In the genomic region with DNA sequence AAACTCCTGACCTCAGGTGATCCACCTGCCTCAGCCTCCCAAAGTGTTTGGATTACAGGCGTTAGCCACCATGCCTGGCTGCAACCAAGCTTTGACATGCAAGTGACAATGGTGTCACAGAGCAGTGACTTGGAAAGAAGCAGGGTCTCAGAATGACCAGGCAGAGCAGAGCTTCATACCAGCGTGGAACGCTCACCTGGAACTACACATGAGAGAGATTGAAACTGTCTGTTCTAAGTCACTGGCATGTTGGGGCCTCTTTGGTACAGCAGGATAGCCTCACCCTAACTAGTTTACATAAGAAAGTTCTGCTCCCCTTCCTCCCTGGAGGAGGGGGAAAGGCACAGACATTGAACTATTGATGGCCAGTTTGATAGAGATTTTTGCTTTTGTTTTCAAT, we compare ENCODE assay signal across 16 cellular contexts. TPM values are rescaled to one million over a fixed set of nuclear protein-coding genes. Genes with fewer than 3 reads are reported as not detected.
DNase-seq lines count a peak whose midpoint lies in the region; ATAC-seq and TF ChIP-seq lines count a peak whose summit lies in the region.
"Had no signal": no experiment of that assay in that cellular context is flagged by ENCODE, and none has a peak within 500 bp of the region (broad histone marks: within the 10 kb centered on the region; RNA-seq: fewer than 3 reads in every experiment).

No MANE protein-coding gene starts in this region.

- H2AFZ ChIP-seq in PC-3 (ENCODE audit: low read length), result no peak overlapping the region

- H3K27ac Mint-ChIP-seq in activated T-cell treated with anti-CD3 and anti-CD28 coated beads, Interleukin-2, amount 50 U/mL, for 72 hours, result no peak overlapping the region
- H3K27ac Mint-ChIP-seq: activated naive CD4-positive, alpha-beta T cell treated with anti-CD3 and anti-CD28 coated beads, Interleukin-2, amount 50 U/mL, for 24 hours; dendritic cell treated with granulocyte-macrophage colony-stimulating factor and Interleukin-4, amounts not matched to agents 40 ng/mL and 50 ng/mL, for 4 days; T-cell had no signal

- H3K9ac ChIP-seq in PC-3 (ENCODE audit: low read length), result no peak overlapping the region

- no peak overlapping the region for H3K4me2 ChIP-seq in PC-3 (ENCODE audit: low read length)

- H3K27me3 ChIP-seq in PC-3 (ENCODE audit: low read length), result no peaks in the 10 kb centered on the region

- CTCF ChIA-PET in PC-3 (lab: Charles Lee), result no interaction called here

- peak; percentile 67 to 91 for ATAC-seq in activated T-cell treated with anti-CD3 and anti-CD28 coated beads, Interleukin-2, amount 50 U/mL, for 72 hours (replicated peaks in 1 of 2)
- peak; percentile 85 for ATAC-seq in GM21786 (IDR thresholded peaks at IDR 0.05; ENCODE audit: unreplicated experiment)
- ATAC-seq in HG03342 (IDR thresholded peaks at IDR 0.05; ENCODE audit: unreplicated experiment), result peak; percentile 89
- no peak for ATAC-seq in PC-3
- ATAC-seq: left lobe of liver, T-cell had no signal

- peaks cover 24% of the 10 kb centered on the region for H3K4me1 Mint-ChIP-seq in activated T-cell treated with anti-CD3 and anti-CD28 coated beads, Interleukin-2, amount 50 U/mL, for 72 hours (ENCODE audit: low read depth)
- H3K4me1 Mint-ChIP-seq: activated naive CD4-positive, alpha-beta T cell treated with anti-CD3 and anti-CD28 coated beads, Interleukin-2, amount 50 U/mL, for 24 hours had no signal

- no peak for TF ChIP-seq CTCF in PC-3 (conservative IDR thresholded peaks at IDR 0.05; ENCODE audit: low read depth, low read length)

- no peaks in the 10 kb centered on the region for H3K27me3 Mint-ChIP-seq in activated T-cell treated with anti-CD3 and anti-CD28 coated beads, Interleukin-2, amount 50 U/mL, for 72 hours (ENCODE audit: low read depth)
- H3K27me3 Mint-ChIP-seq: activated naive CD4-positive, alpha-beta T cell treated with anti-CD3 and anti-CD28 coated beads, Interleukin-2, amount 50 U/mL, for 24 hours; T-cell had no signal

- H4K20me1 ChIP-seq in PC-3 (ENCODE audit: low read length), result no peaks in the 10 kb centered on the region

- peak in 1 of 2 donors; percentile 3 for DNase-seq in activated T-cell treated with anti-CD3 and anti-CD28 coated beads, Interleukin-2, amount 50 U/mL, for 72 hours
- no peak for DNase-seq in activated T-cell treated with anti-CD3 and anti-CD28 coated beads for 4 hours
- peak in 1 of 49 donors; percentile 8 for DNase-seq in substantia nigra (lab: John Stamatoyannopoulos, UW)
- no peak for DNase-seq in PC-3
- no peak for DNase-seq in HUDEP-2 (lab: John Stamatoyannopoulos, UW; ENCODE audit: unreplicated experiment in 76 of 76)
- no peak for DNase-seq in activated CD4-positive, alpha-beta T cell treated with anti-CD3 and anti-CD28 coated beads, Interleukin-2, amount 50 U/mL, for 4 hours
- DNase-seq: DMS 273 treated with DMSO at 0.1 percent for 48 hours; NCI-H146; NK-92 treated with Interleukin-12 subunit alpha and Interleukin-12 subunit beta, amount 100 ng/mL, for 24 hours; T-cell had no signal

- H3K9me3 Mint-ChIP-seq in activated T-cell treated with anti-CD3 and anti-CD28 coated beads, Interleukin-2, amount 50 U/mL, for 72 hours, result no peaks in the 10 kb centered on the region
- H3K9me3 Mint-ChIP-seq: activated naive CD4-positive, alpha-beta T cell treated with anti-CD3 and anti-CD28 coated beads, Interleukin-2, amount 50 U/mL, for 24 hours; dendritic cell treated with granulocyte-macrophage colony-stimulating factor and Interleukin-4, amounts not matched to agents 40 ng/mL and 50 ng/mL, for 4 days; T-cell had no signal

- no peaks in the 10 kb centered on the region for H3F3A ChIP-seq in PC-3 (ENCODE audit: low read length, unreplicated experiment)

- no peaks in the 10 kb centered on the region for H3K36me3 Mint-ChIP-seq in activated T-cell treated with anti-CD3 and anti-CD28 coated beads, Interleukin-2, amount 50 U/mL, for 72 hours (ENCODE audit: insufficient read depth in 2 of 2)
- H3K36me3 Mint-ChIP-seq: activated naive CD4-positive, alpha-beta T cell treated with anti-CD3 and anti-CD28 coated beads, Interleukin-2, amount 50 U/mL, for 24 hours; T-cell had no signal

- H3K9me3 ChIP-seq in PC-3 (ENCODE audit: low read length), result no peaks in the 10 kb centered on the region
- H3K9me3 ChIP-seq: neutrophil had no signal

- no peaks in the 10 kb centered on the region for H3K9me2 ChIP-seq in PC-3 (replicated peaks; ENCODE audit: low read length)

- no peaks in the 10 kb centered on the region for H3K36me3 ChIP-seq in PC-3 (ENCODE audit: low read depth, low read length)
- H3K36me3 ChIP-seq: neutrophil had no signal

- H3K27ac ChIP-seq in substantia nigra (ENCODE audit: low read depth, low read length, poor library complexity, severe bottlenecking) (peak overlapping the region; percentile 91), PC-3 (ENCODE audit: low read length) (no peak overlapping the region)
- H3K27ac ChIP-seq: neutrophil had no signal

- no peak overlapping the region for H3K4me3 ChIP-seq in PC-3 (ENCODE audit: low read length)

- POLR2A ChIA-PET in PC-3 (lab: Charles Lee; ENCODE audit: unreplicated experiment), result no interaction called here

- H3K4me1 ChIP-seq in PC-3 (ENCODE audit: insufficient read depth, low read length), result peaks cover 18% of the 10 kb centered on the region

- H3K4me3 Mint-ChIP-seq in activated T-cell treated with anti-CD3 and anti-CD28 coated beads, Interleukin-2, amount 50 U/mL, for 72 hours, result no peak overlapping the region
- H3K4me3 Mint-ChIP-seq: activated naive CD4-positive, alpha-beta T cell treated with anti-CD3 and anti-CD28 coated beads, Interleukin-2, amount 50 U/mL, for 24 hours; dendritic cell treated with granulocyte-macrophage colony-stimulating factor and Interleukin-4, amounts not matched to agents 40 ng/mL and 50 ng/mL, for 4 days; T-cell had no signal

- no peaks in the 10 kb centered on the region for H3K79me2 ChIP-seq in PC-3 (ENCODE audit: low read length)

- no TSS peak for BruUV-seq in PC-3 (replicated peaks; lab: Mats Ljungman, UMichigan)

- intact Hi-C loops in PC-3 (cut with micrococcal nuclease), result no loop called here

RNA-seq across cellular contexts. Expression of a gene that starts 47.5 kb away (rescaled TPM):
- total RNA-seq in activated T-cell treated with anti-CD3 and anti-CD28 coated beads, Interleukin-2, amount 50 U/mL, for 72 hours, result 10 to 100 TPM; 50.7 to 58.0 TPM
- 17.7 and 24.1 TPM in 2 replicates for total RNA-seq in PC-3 (2014; rRNA removed)
